Comparison of ENCODE assay signal across 1 cellular context in the genomic region with DNA sequence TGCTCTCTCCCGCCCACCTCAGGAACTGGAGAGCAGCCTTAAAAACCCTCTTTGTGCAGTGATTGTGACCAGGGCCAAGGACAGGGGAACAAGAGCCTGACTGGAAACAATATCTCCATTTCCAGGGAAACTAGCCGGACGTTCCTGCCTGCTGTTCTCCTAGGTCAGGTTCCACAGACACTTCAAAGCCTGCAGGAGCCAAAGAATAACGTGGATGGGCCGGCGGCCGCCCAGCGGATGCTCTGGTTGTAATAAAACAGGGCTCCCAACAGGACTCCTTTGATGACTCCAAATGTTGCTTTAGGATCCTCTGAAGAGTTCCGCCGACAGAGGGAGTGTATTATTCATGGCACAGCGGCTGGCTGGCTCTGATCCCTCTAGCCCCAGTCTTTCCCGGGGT.
TF ChIP-seq lines count a peak whose summit lies in the region.

No MANE protein-coding gene starts in this region.

TF ChIP-seq in WTC11, 78 proteins besides CTCF, POLR2A, EP300 and RAD21 (continued from another document):
- TF ChIP-seq, protein P1, sequence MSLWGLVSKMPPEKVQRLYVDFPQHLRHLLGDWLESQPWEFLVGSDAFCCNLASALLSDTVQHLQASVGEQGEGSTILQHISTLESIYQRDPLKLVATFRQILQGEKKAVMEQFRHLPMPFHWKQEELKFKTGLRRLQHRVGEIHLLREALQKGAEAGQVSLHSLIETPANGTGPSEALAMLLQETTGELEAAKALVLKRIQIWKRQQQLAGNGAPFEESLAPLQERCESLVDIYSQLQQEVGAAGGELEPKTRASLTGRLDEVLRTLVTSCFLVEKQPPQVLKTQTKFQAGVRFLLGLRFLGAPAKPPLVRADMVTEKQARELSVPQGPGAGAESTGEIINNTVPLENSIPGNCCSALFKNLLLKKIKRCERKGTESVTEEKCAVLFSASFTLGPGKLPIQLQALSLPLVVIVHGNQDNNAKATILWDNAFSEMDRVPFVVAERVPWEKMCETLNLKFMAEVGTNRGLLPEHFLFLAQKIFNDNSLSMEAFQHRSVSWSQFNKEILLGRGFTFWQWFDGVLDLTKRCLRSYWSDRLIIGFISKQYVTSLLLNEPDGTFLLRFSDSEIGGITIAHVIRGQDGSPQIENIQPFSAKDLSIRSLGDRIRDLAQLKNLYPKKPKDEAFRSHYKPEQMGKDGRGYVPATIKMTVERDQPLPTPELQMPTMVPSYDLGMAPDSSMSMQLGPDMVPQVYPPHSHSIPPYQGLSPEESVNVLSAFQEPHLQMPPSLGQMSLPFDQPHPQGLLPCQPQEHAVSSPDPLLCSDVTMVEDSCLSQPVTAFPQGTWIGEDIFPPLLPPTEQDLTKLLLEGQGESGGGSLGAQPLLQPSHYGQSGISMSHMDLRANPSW (CRISPR knock-in tag; conservative IDR thresholded peaks at IDR 0.05; ENCODE audit: low read depth): no peak
- TF ChIP-seq, protein P2, sequence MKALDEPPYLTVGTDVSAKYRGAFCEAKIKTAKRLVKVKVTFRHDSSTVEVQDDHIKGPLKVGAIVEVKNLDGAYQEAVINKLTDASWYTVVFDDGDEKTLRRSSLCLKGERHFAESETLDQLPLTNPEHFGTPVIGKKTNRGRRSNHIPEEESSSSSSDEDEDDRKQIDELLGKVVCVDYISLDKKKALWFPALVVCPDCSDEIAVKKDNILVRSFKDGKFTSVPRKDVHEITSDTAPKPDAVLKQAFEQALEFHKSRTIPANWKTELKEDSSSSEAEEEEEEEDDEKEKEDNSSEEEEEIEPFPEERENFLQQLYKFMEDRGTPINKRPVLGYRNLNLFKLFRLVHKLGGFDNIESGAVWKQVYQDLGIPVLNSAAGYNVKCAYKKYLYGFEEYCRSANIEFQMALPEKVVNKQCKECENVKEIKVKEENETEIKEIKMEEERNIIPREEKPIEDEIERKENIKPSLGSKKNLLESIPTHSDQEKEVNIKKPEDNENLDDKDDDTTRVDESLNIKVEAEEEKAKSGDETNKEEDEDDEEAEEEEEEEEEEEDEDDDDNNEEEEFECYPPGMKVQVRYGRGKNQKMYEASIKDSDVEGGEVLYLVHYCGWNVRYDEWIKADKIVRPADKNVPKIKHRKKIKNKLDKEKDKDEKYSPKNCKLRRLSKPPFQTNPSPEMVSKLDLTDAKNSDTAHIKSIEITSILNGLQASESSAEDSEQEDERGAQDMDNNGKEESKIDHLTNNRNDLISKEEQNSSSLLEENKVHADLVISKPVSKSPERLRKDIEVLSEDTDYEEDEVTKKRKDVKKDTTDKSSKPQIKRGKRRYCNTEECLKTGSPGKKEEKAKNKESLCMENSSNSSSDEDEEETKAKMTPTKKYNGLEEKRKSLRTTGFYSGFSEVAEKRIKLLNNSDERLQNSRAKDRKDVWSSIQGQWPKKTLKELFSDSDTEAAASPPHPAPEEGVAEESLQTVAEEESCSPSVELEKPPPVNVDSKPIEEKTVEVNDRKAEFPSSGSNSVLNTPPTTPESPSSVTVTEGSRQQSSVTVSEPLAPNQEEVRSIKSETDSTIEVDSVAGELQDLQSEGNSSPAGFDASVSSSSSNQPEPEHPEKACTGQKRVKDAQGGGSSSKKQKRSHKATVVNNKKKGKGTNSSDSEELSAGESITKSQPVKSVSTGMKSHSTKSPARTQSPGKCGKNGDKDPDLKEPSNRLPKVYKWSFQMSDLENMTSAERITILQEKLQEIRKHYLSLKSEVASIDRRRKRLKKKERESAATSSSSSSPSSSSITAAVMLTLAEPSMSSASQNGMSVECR (CRISPR knock-in tag; IDR thresholded peaks at IDR 0.05; ENCODE audit: borderline replicate concordance): no peak
- TF ChIP-seq ZNF121 (CRISPR knock-in tag; IDR thresholded peaks at IDR 0.05) (no peak), FOXJ3 (CRISPR knock-in tag; IDR thresholded peaks at IDR 0.05; ENCODE audit: borderline replicate concordance) (no peak), NR2C2 (CRISPR knock-in tag; IDR thresholded peaks at IDR 0.05) (no peak), TP53 (CRISPR knock-in tag; IDR thresholded peaks at IDR 0.05) (no peak), TEAD1 (CRISPR knock-in tag; IDR thresholded peaks at IDR 0.05) (no peak), JUN (CRISPR knock-in tag; IDR thresholded peaks at IDR 0.05) (no peak)
- TF ChIP-seq, protein P3, sequence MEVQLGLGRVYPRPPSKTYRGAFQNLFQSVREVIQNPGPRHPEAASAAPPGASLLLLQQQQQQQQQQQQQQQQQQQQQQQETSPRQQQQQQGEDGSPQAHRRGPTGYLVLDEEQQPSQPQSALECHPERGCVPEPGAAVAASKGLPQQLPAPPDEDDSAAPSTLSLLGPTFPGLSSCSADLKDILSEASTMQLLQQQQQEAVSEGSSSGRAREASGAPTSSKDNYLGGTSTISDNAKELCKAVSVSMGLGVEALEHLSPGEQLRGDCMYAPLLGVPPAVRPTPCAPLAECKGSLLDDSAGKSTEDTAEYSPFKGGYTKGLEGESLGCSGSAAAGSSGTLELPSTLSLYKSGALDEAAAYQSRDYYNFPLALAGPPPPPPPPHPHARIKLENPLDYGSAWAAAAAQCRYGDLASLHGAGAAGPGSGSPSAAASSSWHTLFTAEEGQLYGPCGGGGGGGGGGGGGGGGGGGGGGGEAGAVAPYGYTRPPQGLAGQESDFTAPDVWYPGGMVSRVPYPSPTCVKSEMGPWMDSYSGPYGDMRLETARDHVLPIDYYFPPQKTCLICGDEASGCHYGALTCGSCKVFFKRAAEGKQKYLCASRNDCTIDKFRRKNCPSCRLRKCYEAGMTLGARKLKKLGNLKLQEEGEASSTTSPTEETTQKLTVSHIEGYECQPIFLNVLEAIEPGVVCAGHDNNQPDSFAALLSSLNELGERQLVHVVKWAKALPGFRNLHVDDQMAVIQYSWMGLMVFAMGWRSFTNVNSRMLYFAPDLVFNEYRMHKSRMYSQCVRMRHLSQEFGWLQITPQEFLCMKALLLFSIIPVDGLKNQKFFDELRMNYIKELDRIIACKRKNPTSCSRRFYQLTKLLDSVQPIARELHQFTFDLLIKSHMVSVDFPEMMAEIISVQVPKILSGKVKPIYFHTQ (CRISPR knock-in tag; IDR thresholded peaks at IDR 0.05): no peak
- TF ChIP-seq, protein P4, sequence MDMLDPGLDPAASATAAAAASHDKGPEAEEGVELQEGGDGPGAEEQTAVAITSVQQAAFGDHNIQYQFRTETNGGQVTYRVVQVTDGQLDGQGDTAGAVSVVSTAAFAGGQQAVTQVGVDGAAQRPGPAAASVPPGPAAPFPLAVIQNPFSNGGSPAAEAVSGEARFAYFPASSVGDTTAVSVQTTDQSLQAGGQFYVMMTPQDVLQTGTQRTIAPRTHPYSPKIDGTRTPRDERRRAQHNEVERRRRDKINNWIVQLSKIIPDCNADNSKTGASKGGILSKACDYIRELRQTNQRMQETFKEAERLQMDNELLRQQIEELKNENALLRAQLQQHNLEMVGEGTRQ (CRISPR knock-in tag; IDR thresholded peaks at IDR 0.05): no peak
- TF ChIP-seq, protein P5, sequence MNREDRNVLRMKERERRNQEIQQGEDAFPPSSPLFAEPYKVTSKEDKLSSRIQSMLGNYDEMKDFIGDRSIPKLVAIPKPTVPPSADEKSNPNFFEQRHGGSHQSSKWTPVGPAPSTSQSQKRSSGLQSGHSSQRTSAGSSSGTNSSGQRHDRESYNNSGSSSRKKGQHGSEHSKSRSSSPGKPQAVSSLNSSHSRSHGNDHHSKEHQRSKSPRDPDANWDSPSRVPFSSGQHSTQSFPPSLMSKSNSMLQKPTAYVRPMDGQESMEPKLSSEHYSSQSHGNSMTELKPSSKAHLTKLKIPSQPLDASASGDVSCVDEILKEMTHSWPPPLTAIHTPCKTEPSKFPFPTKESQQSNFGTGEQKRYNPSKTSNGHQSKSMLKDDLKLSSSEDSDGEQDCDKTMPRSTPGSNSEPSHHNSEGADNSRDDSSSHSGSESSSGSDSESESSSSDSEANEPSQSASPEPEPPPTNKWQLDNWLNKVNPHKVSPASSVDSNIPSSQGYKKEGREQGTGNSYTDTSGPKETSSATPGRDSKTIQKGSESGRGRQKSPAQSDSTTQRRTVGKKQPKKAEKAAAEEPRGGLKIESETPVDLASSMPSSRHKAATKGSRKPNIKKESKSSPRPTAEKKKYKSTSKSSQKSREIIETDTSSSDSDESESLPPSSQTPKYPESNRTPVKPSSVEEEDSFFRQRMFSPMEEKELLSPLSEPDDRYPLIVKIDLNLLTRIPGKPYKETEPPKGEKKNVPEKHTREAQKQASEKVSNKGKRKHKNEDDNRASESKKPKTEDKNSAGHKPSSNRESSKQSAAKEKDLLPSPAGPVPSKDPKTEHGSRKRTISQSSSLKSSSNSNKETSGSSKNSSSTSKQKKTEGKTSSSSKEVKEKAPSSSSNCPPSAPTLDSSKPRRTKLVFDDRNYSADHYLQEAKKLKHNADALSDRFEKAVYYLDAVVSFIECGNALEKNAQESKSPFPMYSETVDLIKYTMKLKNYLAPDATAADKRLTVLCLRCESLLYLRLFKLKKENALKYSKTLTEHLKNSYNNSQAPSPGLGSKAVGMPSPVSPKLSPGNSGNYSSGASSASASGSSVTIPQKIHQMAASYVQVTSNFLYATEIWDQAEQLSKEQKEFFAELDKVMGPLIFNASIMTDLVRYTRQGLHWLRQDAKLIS (CRISPR knock-in tag; IDR thresholded peaks at IDR 0.05; ENCODE audit: borderline replicate concordance): no peak
